Comparison of ENCODE assay signal across 2 cellular contexts in the genomic region with DNA sequence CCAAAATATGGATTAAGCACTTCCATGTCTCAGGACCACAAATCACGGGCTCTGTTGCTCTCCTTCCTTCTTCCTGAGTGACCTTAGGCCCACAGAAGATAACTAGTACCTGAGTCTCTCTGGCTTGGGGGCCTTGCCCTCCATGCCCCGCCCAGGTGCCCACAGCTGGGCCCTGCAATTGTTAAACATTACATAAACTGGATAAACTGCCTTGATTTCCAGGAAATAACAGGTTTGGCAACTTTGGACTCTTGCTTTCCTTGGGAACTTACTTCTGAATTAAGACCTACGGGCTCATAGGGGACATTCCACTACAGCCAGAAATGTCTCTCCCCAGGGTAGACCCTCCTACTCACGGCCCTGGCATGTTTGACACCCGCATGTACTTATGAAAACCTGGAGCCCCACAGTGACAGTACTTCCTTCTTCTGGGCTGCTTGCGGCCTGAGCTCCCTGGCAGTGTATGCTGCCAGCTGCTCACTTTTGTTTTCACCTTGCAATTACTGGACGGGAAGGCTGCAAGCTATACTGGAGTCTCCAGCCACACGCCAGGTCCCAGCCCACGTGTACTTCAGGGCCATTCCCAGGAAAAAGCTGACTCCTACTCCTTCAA.
TF ChIP-seq lines count a peak whose summit lies in the region.

No MANE protein-coding gene starts in this region.

TF ChIP-seq in SK-N-SH, 30 proteins besides CTCF, POLR2A, EP300 and RAD21 (continued from another document):
- TF ChIP-seq GABPA (IDR thresholded peaks at IDR 0.05; ENCODE audit: low read depth) (no peak), IRF3 (IDR thresholded peaks at IDR 0.05; ENCODE audit: low read depth, low read length) (no peak), SMC3 (IDR thresholded peaks at IDR 0.05; ENCODE audit: low read depth, low read length) (no peak), FOSL2 (IDR thresholded peaks at IDR 0.05; ENCODE audit: borderline replicate concordance, low read depth) (no peak), EZH2phosphoT487 (IDR thresholded peaks at IDR 0.05; ENCODE audit: borderline replicate concordance, low read depth) (no peak), TEAD4 (IDR thresholded peaks at IDR 0.05; ENCODE audit: borderline replicate concordance, insufficient read depth) (no peak)

TF ChIP-seq in SK-N-SH treated with all-trans-retinoic acid at 6 μM for 48 hours, 23 proteins besides CTCF, POLR2A, EP300 and RAD21 (continued from another document):
- TF ChIP-seq BACH2 (CRISPR knock-in tag; IDR thresholded peaks at IDR 0.05; ENCODE audit: borderline replicate concordance), result no peak
- no peak for TF ChIP-seq PPARA (CRISPR knock-in tag; IDR thresholded peaks at IDR 0.05; ENCODE audit: borderline replicate concordance)
